Comparison of ENCODE assay signal across 1 cellular context in the genomic region with DNA sequence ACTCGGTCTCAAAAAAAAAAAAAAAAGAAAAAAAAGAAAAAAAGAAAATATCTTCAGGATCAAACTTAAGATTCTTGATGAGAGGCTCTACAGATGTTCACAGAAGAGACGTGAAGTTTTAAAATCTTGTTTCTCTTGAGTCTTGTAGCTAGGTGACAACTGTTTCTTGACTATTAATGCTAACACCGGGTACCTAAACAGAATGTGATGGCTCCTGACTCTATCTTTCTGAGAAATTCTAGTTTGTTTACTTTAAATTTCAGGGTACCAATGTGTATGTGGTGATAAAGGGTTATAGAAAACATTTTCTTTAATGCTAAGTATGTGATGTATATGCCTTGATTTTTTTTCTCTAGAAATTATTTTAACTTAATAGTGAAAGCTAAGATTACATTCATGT.
TF ChIP-seq lines count a peak whose summit lies in the region.

No MANE protein-coding gene starts in this region.

TF ChIP-seq in A549, 52 proteins besides CTCF, POLR2A, EP300 and RAD21:
- no peak for TF ChIP-seq HOXB5 (CRISPR knock-in tag; IDR thresholded peaks at IDR 0.05)
- TF ChIP-seq, protein P1, sequence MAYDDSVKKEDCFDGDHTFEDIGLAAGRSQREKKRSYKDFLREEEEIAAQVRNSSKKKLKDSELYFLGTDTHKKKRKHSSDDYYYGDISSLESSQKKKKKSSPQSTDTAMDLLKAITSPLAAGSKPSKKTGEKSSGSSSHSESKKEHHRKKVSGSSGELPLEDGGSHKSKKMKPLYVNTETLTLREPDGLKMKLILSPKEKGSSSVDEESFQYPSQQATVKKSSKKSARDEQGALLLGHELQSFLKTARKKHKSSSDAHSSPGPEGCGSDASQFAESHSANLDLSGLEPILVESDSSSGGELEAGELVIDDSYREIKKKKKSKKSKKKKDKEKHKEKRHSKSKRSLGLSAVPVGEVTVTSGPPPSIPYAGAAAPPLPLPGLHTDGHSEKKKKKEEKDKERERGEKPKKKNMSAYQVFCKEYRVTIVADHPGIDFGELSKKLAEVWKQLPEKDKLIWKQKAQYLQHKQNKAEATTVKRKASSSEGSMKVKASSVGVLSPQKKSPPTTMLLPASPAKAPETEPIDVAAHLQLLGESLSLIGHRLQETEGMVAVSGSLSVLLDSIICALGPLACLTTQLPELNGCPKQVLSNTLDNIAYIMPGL (CRISPR knock-in tag; IDR thresholded peaks at IDR 0.05; ENCODE audit: borderline replicate concordance): no peak
- TF ChIP-seq EHMT2 (IDR thresholded peaks at IDR 0.05; ENCODE audit: low read depth): no peak
- TF ChIP-seq ZC3H11A (IDR thresholded peaks at IDR 0.05): no peak
- TF ChIP-seq ZSCAN20 (CRISPR knock-in tag; IDR thresholded peaks at IDR 0.05): no peak
- TF ChIP-seq BHLHE40 (IDR thresholded peaks at IDR 0.05; ENCODE audit: low read depth, low read length): no peak
- TF ChIP-seq MAZ (IDR thresholded peaks at IDR 0.05; ENCODE audit: borderline replicate concordance, low read depth, low read length): no peak
- no peak for TF ChIP-seq SREBF2 (IDR thresholded peaks at IDR 0.05)
- no peak for TF ChIP-seq CHD2 (IDR thresholded peaks at IDR 0.05; ENCODE audit: low read length, partially characterized antibody)
- no peak for TF ChIP-seq EHF (CRISPR knock-in tag; IDR thresholded peaks at IDR 0.05)
- no peak for TF ChIP-seq POLR2AphosphoS2 (conservative IDR thresholded peaks at IDR 0.05; ENCODE audit: low read length)
